In genomic region chr5:126635585-126635984, GRCh38 we compare ENCODE assay signal across 28 cellular contexts. TPM values are rescaled to one million over a fixed set of nuclear protein-coding genes. Genes with fewer than 3 reads are reported as not detected.
DNase-seq lines count a peak whose midpoint lies in the region; ATAC-seq, FAIRE-seq and TF ChIP-seq lines count a peak whose summit lies in the region.
"Had no signal": no experiment of that assay in that cellular context is flagged by ENCODE, and none has a peak within 500 bp of the region (broad histone marks: within the 10 kb centered on the region; RNA-seq: fewer than 3 reads in every experiment).

No MANE protein-coding gene starts in this region.

- DNase-seq in PC-3 (no peak), K562 (ENCODE audit: extremely low read depth in 1 of 4, low spot score in 3 of 4) (no peak), osteocyte (ENCODE audit: extremely low spot score, unreplicated experiment) (peak; percentile 30), immature natural killer cell (no peak), NCI-H526 treated with DMSO at 0.1 percent for 48 hours (lab: John Stamatoyannopoulos, UW) (no peak), foreskin keratinocyte (no peak)
- DNase-seq: 8988T; ACHN; BE2C; C1 segment of cervical spinal cord; CD4-positive, alpha-beta memory T cell; CD4-positive, CD25-positive, alpha-beta regulatory T cell; CD8-positive, alpha-beta memory T cell; COR-L47; DMS 273 treated with DMSO at 0.1 percent for 48 hours; DMS153; DMS53; DMS79; DND-41; EL; GDM1 had no signal

- H3K27ac Mint-ChIP-seq in osteocyte (ENCODE audit: unreplicated experiment) (no peak overlapping the region), immature natural killer cell (no peak overlapping the region)
- H3K27ac Mint-ChIP-seq: CD14-positive monocyte; CD4-positive, alpha-beta memory T cell; CD4-positive, CD25-positive, alpha-beta regulatory T cell; CD8-positive, alpha-beta memory T cell had no signal

- in situ Hi-C loops in K562 (cut with MboI) = loop anchor here (25.0 kb wide), 1 partner anchor 677 kb away; no protein-coding TSS in a partner anchor

- intact Hi-C loops in PC-3 (cut with micrococcal nuclease) (no loop called here), K562 (cut with micrococcal nuclease) (no loop called here)

- H3K9me3 Mint-ChIP-seq in osteocyte (ENCODE audit: unreplicated experiment) = no peaks in the 10 kb centered on the region
- no peaks in the 10 kb centered on the region for H3K9me3 Mint-ChIP-seq in immature natural killer cell
- H3K9me3 Mint-ChIP-seq: CD4-positive, CD25-positive, alpha-beta regulatory T cell; CD8-positive, alpha-beta memory T cell had no signal

- no peaks in the 10 kb centered on the region for H3K9me1 ChIP-seq in K562 (ENCODE audit: control insufficient read depth, insufficient read depth, low read length)

- H3K4me2 ChIP-seq in PC-3 (ENCODE audit: low read length) (no peak overlapping the region), K562 (ENCODE audit: insufficient read depth, low read length) (no peak overlapping the region)
- H3K4me2 ChIP-seq: BLaER1 had no signal

- H3K4me1 Mint-ChIP-seq in osteocyte (ENCODE audit: unreplicated experiment) = no peaks in the 10 kb centered on the region
- no peaks in the 10 kb centered on the region for H3K4me1 Mint-ChIP-seq in immature natural killer cell
- H3K4me1 Mint-ChIP-seq: CD4-positive, alpha-beta memory T cell; CD4-positive, CD25-positive, alpha-beta regulatory T cell; CD8-positive, alpha-beta memory T cell had no signal

- H2AFZ ChIP-seq in PC-3 (ENCODE audit: low read length) (no peak overlapping the region), K562 (ENCODE audit: low read depth, low read length) (no peak overlapping the region)

- CTCF ChIA-PET in HEK293 (lab: Yijun Ruan, JAX) (interaction anchor here (0.6 kb wide), 1 partner anchor 929 kb away, joined by 3 read pairs; no protein-coding TSS in a partner anchor), PC-3 (lab: Charles Lee) (no interaction called here), K562 (lab: Yijun Ruan, JAX; ENCODE audit: low intra/inter-chr PET ratio) (no interaction called here)

- H3K9ac ChIP-seq in PC-3 (ENCODE audit: low read length) = no peak overlapping the region
- no peak overlapping the region for H3K9ac ChIP-seq in K562 (ENCODE audit: insufficient read depth in 1 of 2, low read depth in 2 of 2, low read length in 2 of 2)
- H3K9ac ChIP-seq: BLaER1 had no signal

- no peak for TF ChIP-seq RAD21 in K562 (CRISPR knock-in tag; conservative IDR thresholded peaks at IDR 0.05 in 1 of 2, IDR thresholded peaks at IDR 0.05 in 1 of 2)

- no peak overlapping the region for H3K4me3 Mint-ChIP-seq in osteocyte (ENCODE audit: unreplicated experiment)
- H3K4me3 Mint-ChIP-seq in immature natural killer cell = no peak overlapping the region
- H3K4me3 Mint-ChIP-seq: CD14-positive monocyte; CD4-positive, alpha-beta memory T cell; CD4-positive, CD25-positive, alpha-beta regulatory T cell; CD8-positive, alpha-beta memory T cell had no signal

- H3K27me3 Mint-ChIP-seq in osteocyte (ENCODE audit: unreplicated experiment) = peaks cover 4% of the 10 kb centered on the region
- peaks cover 4 to 8% (median 5%) of the 10 kb centered on the region in 3 donors for H3K27me3 Mint-ChIP-seq in immature natural killer cell (ENCODE audit: low read depth in 3 of 3)

- H3K79me2 ChIP-seq in PC-3 (ENCODE audit: low read length) (no peaks in the 10 kb centered on the region), K562 (ENCODE audit: control insufficient read depth, insufficient read depth, low read length) (no peaks in the 10 kb centered on the region)

- no peak for FAIRE-seq in K562 (lab: Jason Lieb, UNC)
- FAIRE-seq: A204.1, GM12878, GM12892, GM18507 had no signal

- H3K27ac ChIP-seq in HEK293 (ENCODE audit: extremely low read depth, low read depth, low read length) (no peak overlapping the region), PC-3 (ENCODE audit: low read length) (no peak overlapping the region), K562 (ENCODE audit: extremely low read depth, low read depth, low read length) (no peak overlapping the region), foreskin keratinocyte (no peak overlapping the region)
- H3K27ac ChIP-seq: BLaER1 had no signal

- BruUV-seq in PC-3 (replicated peaks; lab: Mats Ljungman, UMichigan) = no TSS peak
- no TSS peak for BruUV-seq in K562 (replicated peaks; lab: Mats Ljungman, UMichigan)

- no peaks in the 10 kb centered on the region; the same call in 1 of the 2 replicates for H3K4me1 ChIP-seq in HEK293 (ENCODE audit: control insufficient read depth, insufficient read depth, low read length)
- H3K4me1 ChIP-seq in PC-3 (ENCODE audit: insufficient read depth, low read length) = no peaks in the 10 kb centered on the region
- H3K4me1 ChIP-seq in K562 (replicated peaks in 1 of 2; ENCODE audit: control insufficient read depth in 2 of 2, insufficient read depth in 2 of 2, low read length in 2 of 2) = no peaks in the 10 kb centered on the region
- H3K4me1 ChIP-seq in foreskin keratinocyte = no peaks in the 10 kb centered on the region
- H3K4me1 ChIP-seq: BE2C, BLaER1 had no signal

- peak; percentile 16; the same call in 1 of the 2 replicates for ATAC-seq in PC-3
- ATAC-seq in K562 = no peak
- ATAC-seq in foreskin keratinocyte = no peak
- ATAC-seq: GM12878 had no signal

- H3K36me3 ChIP-seq in HEK293 (ENCODE audit: control insufficient read depth in 2 of 2, insufficient read depth in 1 of 2, low read length in 2 of 2) = no peaks in the 10 kb centered on the region
- H3K36me3 ChIP-seq in PC-3 (ENCODE audit: low read depth, low read length) = no peaks in the 10 kb centered on the region
- H3K36me3 ChIP-seq in K562 (ENCODE audit: control insufficient read depth, insufficient read depth, low read length) = no peaks in the 10 kb centered on the region
- H3K36me3 ChIP-seq: BE2C, BLaER1 had no signal

- no peaks in the 10 kb centered on the region for H3K9me2 ChIP-seq in PC-3 (replicated peaks; ENCODE audit: low read length)

- H3F3A ChIP-seq in PC-3 (ENCODE audit: low read length, unreplicated experiment) = no peaks in the 10 kb centered on the region

- WGBS in K562 (ENCODE audit: insufficient coverage, low coverage, missing lambda C conversion rate) = 0% methylated on average over 3 of the region's 3 CpGs

- no peak overlapping the region for H3K4me3 ChIP-seq in HEK293 (ENCODE audit: low read depth, low read length)
- no peak overlapping the region for H3K4me3 ChIP-seq in PC-3 (ENCODE audit: low read length)
- no peak overlapping the region for H3K4me3 ChIP-seq in K562
- H3K4me3 ChIP-seq: BLaER1, GM12878 had no signal

- H3K9me3 ChIP-seq in HEK293 (ENCODE audit: control insufficient read depth, insufficient read depth, low read depth, low read length) (no peaks in the 10 kb centered on the region), PC-3 (ENCODE audit: low read length) (no peaks in the 10 kb centered on the region), K562 (replicated peaks; ENCODE audit: control insufficient read depth, insufficient read depth, low read depth, low read length) (no peaks in the 10 kb centered on the region)
- H3K9me3 ChIP-seq: BE2C, BLaER1 had no signal

- H3K36me3 Mint-ChIP-seq in osteocyte (ENCODE audit: unreplicated experiment) (no peaks in the 10 kb centered on the region), immature natural killer cell (no peaks in the 10 kb centered on the region)
- H3K36me3 Mint-ChIP-seq: CD14-positive monocyte; CD4-positive, alpha-beta memory T cell; CD4-positive, CD25-positive, alpha-beta regulatory T cell; CD8-positive, alpha-beta memory T cell had no signal

- TF ChIP-seq CTCF in HEK293 (tag by site-specific recombination; IDR thresholded peaks at IDR 0.05) (no peak), PC-3 (conservative IDR thresholded peaks at IDR 0.05; ENCODE audit: low read depth, low read length) (no peak), K562 (IDR thresholded peaks at IDR 0.05 in 2 of 3, conservative IDR thresholded peaks at IDR 0.05 in 1 of 3; ENCODE audit: insufficient read depth in 2 of 3, low read depth in 1 of 3, low read length in 3 of 3) (no peak), osteocyte (IDR thresholded peaks at IDR 0.05) (no peak), foreskin keratinocyte (conservative IDR thresholded peaks at IDR 0.05) (no peak)

- TF ChIP-seq POLR2A in K562 (conservative IDR thresholded peaks at IDR 0.05) = no peak

- H3K27me3 ChIP-seq in PC-3 (ENCODE audit: low read length) (no peaks in the 10 kb centered on the region), K562 (ENCODE audit: control insufficient read depth in 2 of 2, insufficient read depth in 2 of 2, low read length in 2 of 2) (no peaks in the 10 kb centered on the region; a peak in 1 of 5 replicates), foreskin keratinocyte (no peaks in the 10 kb centered on the region)
- H3K27me3 ChIP-seq: BE2C, BLaER1 had no signal

- TF ChIP-seq EP300 in K562 (IDR thresholded peaks at IDR 0.05; ENCODE audit: low read length) = no peak

- no peaks in the 10 kb centered on the region for H4K20me1 ChIP-seq in PC-3 (ENCODE audit: low read length)
- H4K20me1 ChIP-seq in K562 (replicated peaks; ENCODE audit: control insufficient read depth, insufficient read depth, low read length) = no peaks in the 10 kb centered on the region
- H4K20me1 ChIP-seq: BLaER1 had no signal

- POLR2A ChIA-PET in HEK293 (lab: Yijun Ruan, JAX) (no interaction called here), PC-3 (lab: Charles Lee; ENCODE audit: unreplicated experiment) (no interaction called here), K562 (lab: Yijun Ruan, JAX) (interaction anchor here (2.6 kb wide), 1 partner anchor 11 kb away, joined by 6 read pairs; no protein-coding TSS in a partner anchor)

RNA-seq across cellular contexts. Expression of gene PHAX, which starts 34.8 kb away (rescaled TPM):
- total RNA-seq in PC-3 (2014; rRNA removed) = 34.4 and 40.3 TPM in 2 replicates
- total RNA-seq in K562 (2011; cell fraction: chromatin; rRNA removed; ENCODE audit: low replicate concordance) = 37.3 and 64.3 TPM in 2 replicates
- total RNA-seq in K562 (2011; cell fraction: nucleolus; rRNA removed) = 28.2 and 28.4 TPM in 2 replicates
- total RNA-seq in K562 (2011; cell fraction: nucleoplasm; rRNA removed) = 17.1 and 29.6 TPM in 2 replicates
- 20.2 and 24.9 TPM in 2 replicates for total RNA-seq in K562 (2014; rRNA removed)
- 46.8 and 55.3 TPM in 2 replicates for total RNA-seq in K562 (2014; rRNA removed; fragmentation: Illumina TruSeq; extraction: Trizol)
- 46.9 and 47.5 TPM in 2 replicates for total RNA-seq in K562 (2015; rRNA removed; fragmentation: Illumina TruSeq; extraction: Trizol)
- total RNA-seq in K562 (2021) = 25.8 and 26.1 TPM in 2 replicates
- polyA plus RNA-seq in K562 (2011; rRNA removed) = 20.1 and 33.4 TPM in 2 replicates
- 18.0 and 26.0 TPM in 2 replicates for polyA plus RNA-seq in K562 (2011; cell fraction: cytosol; rRNA removed)
- 5.1 and 5.3 TPM in 2 replicates for polyA plus RNA-seq in K562 (2011; cell fraction: nucleus; rRNA removed)
- polyA plus RNA-seq in K562 (2012) = 18.9 and 32.2 TPM in 2 replicates
- polyA plus RNA-seq in K562 (2014; fragmentation: Illumina TruSeq; extraction: Trizol) = 37.7 and 43.5 TPM in 2 replicates
- 10 to 100 TPM; 56.1 to 59.8 TPM for polyA plus RNA-seq in K562 (2014; fragmentation: Nextera tagmentation; extraction: Ambion mirVana)
- 27.7 and 35.1 TPM in 2 replicates for polyA plus RNA-seq in K562 (2014; rRNA removed)
- polyA minus RNA-seq in K562 (2011; rRNA and poly(A)+ RNA removed) = 58.4 and 72.4 TPM in 2 replicates
- polyA minus RNA-seq in K562 (2011; cell fraction: cytosol; rRNA and poly(A)+ RNA removed) = 7.6 and 18.0 TPM in 2 replicates
- polyA minus RNA-seq in K562 (2011; cell fraction: nucleus; rRNA and poly(A)+ RNA removed) = 10.2 and 20.2 TPM in 2 replicates
- total RNA-seq in osteocyte = 43.4 and 51.1 TPM in 2 replicates
- polyA plus RNA-seq in immature natural killer cell = 100 to 1,000 TPM in 1 of 3 donors, 10 to 100 TPM in 2; 49.3 to 109 (median 70.5) TPM
- total RNA-seq in foreskin keratinocyte = 60.7 and 64.6 TPM in 2 replicates
- 25.3 and 29.4 TPM in 2 replicates for polyA plus RNA-seq in foreskin keratinocyte

RNA-seq across cellular contexts. Expression of gene ALDH7A1, which starts 40.6 kb away (rescaled TPM):
- 45.8 and 45.9 TPM in 2 replicates for total RNA-seq in PC-3 (2014; rRNA removed)
- not detected in 2 replicates for total RNA-seq in K562 (2011; cell fraction: chromatin; rRNA removed; ENCODE audit: low replicate concordance)
- not detected in 2 replicates for total RNA-seq in K562 (2011; cell fraction: nucleolus; rRNA removed)
- total RNA-seq in K562 (2011; cell fraction: nucleoplasm; rRNA removed) = 0.15 TPM in 1 of 2 replicates, not detected in the other
- not detected in 2 replicates for total RNA-seq in K562 (2014; rRNA removed)
- total RNA-seq in K562 (2014; rRNA removed; fragmentation: Illumina TruSeq; extraction: Trizol) = not detected in 2 replicates
- not detected in 2 replicates for total RNA-seq in K562 (2015; rRNA removed; fragmentation: Illumina TruSeq; extraction: Trizol)
- 0.38 and 0.49 TPM in 2 replicates for total RNA-seq in K562 (2021)
- polyA plus RNA-seq in K562 (2011; rRNA removed) = 0.04 TPM in 1 of 2 replicates, not detected in the other
- polyA plus RNA-seq in K562 (2011; cell fraction: cytosol; rRNA removed) = not detected in 2 replicates
- not detected in 2 replicates for polyA plus RNA-seq in K562 (2011; cell fraction: nucleus; rRNA removed)
- 0.16 TPM in 1 of 2 replicates, not detected in the other for polyA plus RNA-seq in K562 (2012)
- polyA plus RNA-seq in K562 (2014; fragmentation: Illumina TruSeq; extraction: Trizol) = not detected in 2 replicates
- not detected for polyA plus RNA-seq in K562 (2014; fragmentation: Nextera tagmentation; extraction: Ambion mirVana)
- not detected in 2 replicates for polyA plus RNA-seq in K562 (2014; rRNA removed)
- polyA minus RNA-seq in K562 (2011; rRNA and poly(A)+ RNA removed) = not detected in 2 replicates
- not detected in 2 replicates for polyA minus RNA-seq in K562 (2011; cell fraction: cytosol; rRNA and poly(A)+ RNA removed)
- polyA minus RNA-seq in K562 (2011; cell fraction: nucleus; rRNA and poly(A)+ RNA removed) = 0.67 TPM in 1 of 2 replicates, not detected in the other
- 117 and 130 TPM in 2 replicates for total RNA-seq in osteocyte
- 1 to 10 TPM in 2 of 3 donors, not detected in 1; 1.3 to 1.4 TPM for polyA plus RNA-seq in immature natural killer cell
- total RNA-seq in foreskin keratinocyte = 111 and 126 TPM in 2 replicates
- polyA plus RNA-seq in foreskin keratinocyte = 112 and 123 TPM in 2 replicates

Comparison
In these comparisons a context has a peak if more than half of its experiments do, and no peak if none do; other contexts are left out.
1. RNA of gene ALDH7A1, which starts 40.6 kb away (total RNA-seq): 111 to 126 TPM in foreskin keratinocyte, 117 to 130 TPM in osteocyte and 45.8 to 45.9 TPM in PC-3; 0.15 to 0.49 TPM in K562; every median in the first group is over 10 times any median in the second.
2. Of the 44 proteins assayed by ChIP-seq in both K562 and HEK293: peak only in K562: none; only in HEK293: none; in both: ZNF121; in neither: 43.